8 cellular contexts compared by ENCODE assay signal in the genomic region with DNA sequence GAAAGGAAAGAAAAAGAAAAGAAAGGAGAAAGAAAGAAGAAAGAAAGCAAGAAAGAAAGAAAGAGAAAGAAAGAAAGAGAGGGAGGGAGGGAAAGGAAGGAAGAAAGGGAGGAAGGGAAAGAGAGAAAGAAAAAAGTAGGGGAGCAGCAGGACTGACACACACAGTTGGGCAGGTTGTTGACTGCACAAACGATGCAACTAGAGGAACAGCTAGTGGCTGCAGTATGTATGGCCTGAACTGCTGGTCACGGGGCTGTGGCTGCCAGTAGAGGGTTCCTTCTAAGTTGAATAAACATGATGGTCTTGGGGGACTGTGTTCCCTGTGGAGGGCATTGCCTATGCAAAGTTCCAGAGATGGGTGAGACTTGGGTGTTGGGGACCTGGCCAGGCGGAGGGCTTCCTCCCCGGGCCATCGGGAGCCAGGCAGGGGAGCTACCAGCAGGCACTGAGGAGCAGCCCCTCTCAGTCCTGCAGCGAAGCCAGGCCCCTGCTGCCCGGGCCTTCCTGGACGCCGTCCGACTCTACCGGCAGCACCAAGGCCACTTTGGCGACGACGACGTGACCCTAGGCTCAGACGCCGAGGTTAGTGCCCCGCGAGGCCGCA. TPM values are rescaled to one million over a fixed set of nuclear protein-coding genes. Genes with fewer than 3 reads are reported as not detected.
DNase-seq lines count a peak whose midpoint lies in the region; ATAC-seq and TF ChIP-seq lines count a peak whose summit lies in the region.

No MANE protein-coding gene starts in this region.

- no peak for TF ChIP-seq CTCF in testis (IDR thresholded peaks at IDR 0.05)

- no peak for TF ChIP-seq POLR2A in testis (IDR thresholded peaks at IDR 0.05)

- no peaks in the 10 kb centered on the region for H3K36me3 Mint-ChIP-seq in stimulated activated naive CD8-positive, alpha-beta T cell treated with anti-CD3 and anti-CD28 coated beads, Interleukin-15, Interleukin-2, amounts not matched to agents 100 ng/mL and 50 ng/mL, for 24 hours (ENCODE audit: low read depth)
- H3K36me3 Mint-ChIP-seq in activated CD8-positive, alpha-beta T cell treated with anti-CD3 and anti-CD28 coated beads, Interleukin-2, amount 10 ng/mL, durations not matched to agents 7 days and 5 days (ENCODE audit: low read depth), result no peaks in the 10 kb centered on the region

- peaks cover 11% of the 10 kb centered on the region for H3K4me1 Mint-ChIP-seq in stimulated activated naive CD8-positive, alpha-beta T cell treated with anti-CD3 and anti-CD28 coated beads, Interleukin-15, Interleukin-2, amounts not matched to agents 100 ng/mL and 50 ng/mL, for 24 hours (ENCODE audit: low read depth)
- peaks cover 21% of the 10 kb centered on the region for H3K4me1 Mint-ChIP-seq in activated CD8-positive, alpha-beta T cell treated with anti-CD3 and anti-CD28 coated beads, Interleukin-2, amount 10 ng/mL, durations not matched to agents 7 days and 5 days (ENCODE audit: low read depth)

- 6 to 18% methylated on average over 2 to 16 of the region's 20 CpGs for WGBS in testis, 2 donors

- no peaks in the 10 kb centered on the region for H3K4me1 ChIP-seq in testis

- ATAC-seq in stimulated activated naive CD8-positive, alpha-beta T cell treated with anti-CD3 and anti-CD28 coated beads, Interleukin-15, Interleukin-2, amounts not matched to agents 100 U/mL and 50 U/mL, for 24 hours, result no peak
- no peak for ATAC-seq in activated CD8-positive, alpha-beta T cell treated with anti-CD3 and anti-CD28 coated beads, Interleukin-2, amount 10 ng/mL, durations not matched to agents 7 days and 5 days
- no peak for ATAC-seq in HG03442 (IDR thresholded peaks at IDR 0.05; ENCODE audit: unreplicated experiment)

- peak overlapping the region; percentile 60 for H3K4me3 Mint-ChIP-seq in stimulated activated naive CD8-positive, alpha-beta T cell treated with anti-CD3 and anti-CD28 coated beads, Interleukin-15, Interleukin-2, amounts not matched to agents 100 ng/mL and 50 ng/mL, for 24 hours
- peak overlapping the region; percentile 80 for H3K4me3 Mint-ChIP-seq in activated CD8-positive, alpha-beta T cell treated with anti-CD3 and anti-CD28 coated beads, Interleukin-2, amount 10 ng/mL, durations not matched to agents 7 days and 5 days

- peaks cover 6% of the 10 kb centered on the region for H3K27me3 Mint-ChIP-seq in stimulated activated naive CD8-positive, alpha-beta T cell treated with anti-CD3 and anti-CD28 coated beads, Interleukin-15, Interleukin-2, amounts not matched to agents 100 ng/mL and 50 ng/mL, for 24 hours
- peaks cover 9% of the 10 kb centered on the region for H3K27me3 Mint-ChIP-seq in activated CD8-positive, alpha-beta T cell treated with anti-CD3 and anti-CD28 coated beads, Interleukin-2, amount 10 ng/mL, durations not matched to agents 7 days and 5 days (ENCODE audit: low read depth)

- intact Hi-C loops in testis (cut with DNase I; ENCODE audit: low total_unique reads), result no loop called here

- POLR2A ChIA-PET in activated CD8-positive, alpha-beta T cell treated with anti-CD3 and anti-CD28 coated beads, Interleukin-2, amount 10 ng/mL, durations not matched to agents 7 days and 5 days (lab: Charles Lee), result interaction anchor here (0.8 kb wide), 1 partner anchor 27 kb away, joined by 3 read pairs; a partner anchor contains a TSS

- CTCF ChIA-PET in activated CD8-positive, alpha-beta T cell treated with anti-CD3 and anti-CD28 coated beads, Interleukin-2, amount 10 ng/mL, durations not matched to agents 7 days and 5 days (lab: Charles Lee), result interaction anchor here (1.0 to 1.5 kb wide), 3 partner anchors 9 to 43 kb away, joined by 4 to 5 read pairs (median 4); no protein-coding TSS in a partner anchor

- no peaks in the 10 kb centered on the region for H3K9me3 Mint-ChIP-seq in stimulated activated naive CD8-positive, alpha-beta T cell treated with anti-CD3 and anti-CD28 coated beads, Interleukin-15, Interleukin-2, amounts not matched to agents 100 ng/mL and 50 ng/mL, for 24 hours
- no peaks in the 10 kb centered on the region for H3K9me3 Mint-ChIP-seq in activated CD8-positive, alpha-beta T cell treated with anti-CD3 and anti-CD28 coated beads, Interleukin-2, amount 10 ng/mL, durations not matched to agents 7 days and 5 days (ENCODE audit: insufficient read depth)

- H3K27me3 ChIP-seq in testis, result no peaks in the 10 kb centered on the region

- H3K9me3 ChIP-seq in iPS-18c (ENCODE audit: control insufficient read depth, insufficient read depth, low read length) (no peaks in the 10 kb centered on the region), testis (no peaks in the 10 kb centered on the region)

- H3K4me3 ChIP-seq in iPS-18c (ENCODE audit: insufficient read depth, low read depth, low read length) (peak overlapping the region; percentile 74), testis (peak overlapping the region; percentile 53 to 63)

- peak overlapping the region; percentile 31 for H3K27ac Mint-ChIP-seq in stimulated activated naive CD8-positive, alpha-beta T cell treated with anti-CD3 and anti-CD28 coated beads, Interleukin-15, Interleukin-2, amounts not matched to agents 100 ng/mL and 50 ng/mL, for 24 hours
- peak overlapping the region; percentile 28 for H3K27ac Mint-ChIP-seq in activated CD8-positive, alpha-beta T cell treated with anti-CD3 and anti-CD28 coated beads, Interleukin-2, amount 10 ng/mL, durations not matched to agents 7 days and 5 days

- H3K36me3 ChIP-seq in testis (ENCODE audit: low read depth, missing control alignments), result no peaks in the 10 kb centered on the region

- peak overlapping the region; percentile 69 to 72 for H3K27ac ChIP-seq in testis

- no peak for DNase-seq in stimulated activated naive CD8-positive, alpha-beta T cell treated with anti-CD3 and anti-CD28 coated beads, Interleukin-15, Interleukin-2, amounts not matched to agents 100 U/mL and 50 U/mL, for 24 hours
- DNase-seq in activated CD8-positive, alpha-beta T cell treated with anti-CD3 and anti-CD28 coated beads, Interleukin-2, amount 10 ng/mL, durations not matched to agents 7 days and 5 days, result no peak
- no peak for DNase-seq in testis
- DNase-seq in NCI-H1930 (lab: John Stamatoyannopoulos, UW), result no peak
- DNase-seq in COR-L47 (lab: John Stamatoyannopoulos, UW), result no peak

RNA-seq across cellular contexts. Expression of a gene that starts 16.7 kb away (rescaled TPM):
- 10 to 100 TPM; 74.6 to 75.0 TPM for total RNA-seq in activated CD8-positive, alpha-beta T cell treated with anti-CD3 and anti-CD28 coated beads, Interleukin-2, amount 10 ng/mL, durations not matched to agents 7 days and 5 days
- 10 to 100 TPM; 70.3 to 94.5 TPM for total RNA-seq in testis
- polyA plus RNA-seq in testis (ENCODE audit: insufficient read depth, low read depth, low replicate concordance), result 52.0 TPM

RNA-seq across cellular contexts. Expression of a gene that starts 27.3 kb away (rescaled TPM):
- 10 to 100 TPM; 94.0 to 99.9 TPM for total RNA-seq in activated CD8-positive, alpha-beta T cell treated with anti-CD3 and anti-CD28 coated beads, Interleukin-2, amount 10 ng/mL, durations not matched to agents 7 days and 5 days
- 10 to 100 TPM; 77.7 to 82.9 TPM for total RNA-seq in testis
- 44.3 TPM for polyA plus RNA-seq in testis (ENCODE audit: insufficient read depth, low read depth, low replicate concordance)
